2 cellular contexts compared by ENCODE assay signal in the genomic region with DNA sequence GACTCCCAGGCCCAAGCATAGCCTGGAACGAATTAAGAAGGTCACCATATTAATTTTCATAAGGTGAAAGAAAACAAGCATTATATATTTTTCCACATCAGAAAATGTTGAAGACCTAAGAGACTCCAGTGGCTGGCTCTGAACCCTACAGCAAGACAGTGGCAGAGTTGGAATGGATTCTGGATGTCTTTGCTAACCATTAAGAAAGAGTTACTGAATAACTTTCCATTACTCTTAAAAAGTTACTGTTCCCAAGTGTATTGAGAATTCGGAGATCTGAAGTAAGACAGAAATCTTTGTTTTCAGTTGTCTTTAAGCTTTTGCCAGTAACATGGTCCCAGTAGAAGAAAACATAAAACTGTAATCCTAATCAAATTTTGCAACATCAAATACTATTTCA. TPM values are rescaled to one million over a fixed set of nuclear protein-coding genes. Genes with fewer than 3 reads are reported as not detected.
"Had no signal": no experiment of that assay in that cellular context is flagged by ENCODE, and none has a peak within 500 bp of the region (broad histone marks: within the 10 kb centered on the region; RNA-seq: fewer than 3 reads in every experiment).

No MANE protein-coding gene starts in this region.

RNA-seq across cellular contexts. Expression of a gene that starts 29.9 kb away (rescaled TPM):
- total RNA-seq: NCI-H460, SJSA1 had no signal
